10 cellular contexts compared by ENCODE assay signal in the genomic region with DNA sequence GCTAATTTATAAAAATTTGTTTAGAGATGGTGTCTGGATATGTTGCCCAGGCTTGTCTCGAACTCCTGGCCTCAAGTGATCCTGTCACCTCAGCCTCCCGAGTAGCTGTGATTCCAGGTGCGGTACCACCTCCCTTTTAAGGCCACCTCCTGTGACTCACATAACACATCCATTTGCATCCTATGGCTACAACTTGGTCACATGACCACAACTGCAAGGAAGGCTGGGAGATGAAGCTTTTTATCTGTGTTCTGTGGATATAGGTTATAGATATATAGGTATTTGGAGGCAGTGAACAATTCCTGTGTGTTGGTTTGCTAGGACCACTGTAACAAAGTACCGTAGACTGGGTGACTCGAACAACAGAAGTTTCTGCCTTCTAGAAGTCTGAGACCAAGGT. TPM values are rescaled to one million over a fixed set of nuclear protein-coding genes. Genes with fewer than 3 reads are reported as not detected.
"Had no signal": no experiment of that assay in that cellular context is flagged by ENCODE, and none has a peak within 500 bp of the region (broad histone marks: within the 10 kb centered on the region; RNA-seq: fewer than 3 reads in every experiment).

No MANE protein-coding gene starts in this region.

- H3K4me3 ChIP-seq: GM23338 had no signal

- DNase-seq: H9, HCEC 1CT, KBM-7 had no signal

- FAIRE-seq: H1, H54, HepG2 had no signal

- H2AFZ ChIP-seq: GM23338 had no signal

- H3K4me2 ChIP-seq: GM23338 had no signal

- H3K27ac ChIP-seq: HL-60 had no signal

- ATAC-seq: GM23338, HepG2 had no signal

RNA-seq across cellular contexts. Expression of a gene that starts 24.6 kb away (rescaled TPM):
- total RNA-seq: H1, HepG2, HT1080 had no signal
- polyA plus RNA-seq: IgD-negative memory B cell had no signal

RNA-seq across cellular contexts. Expression of a gene that starts 52.5 kb away (rescaled TPM):
- total RNA-seq: GM23338, H1, H9, HepG2 had no signal
- polyA plus RNA-seq: GM23338, HepG2 had no signal

RNA-seq across cellular contexts. Expression of a gene that starts 52.5 kb away (rescaled TPM):
- total RNA-seq: GM23338, H1, H9 had no signal
- polyA plus RNA-seq: GM23338, H1 had no signal
